ENCODE assay signal across 11 cellular contexts in genomic region chr22:20510811-20511577, GRCh38. TPM values are rescaled to one million over a fixed set of nuclear protein-coding genes. Genes with fewer than 3 reads are reported as not detected.
A peak's percentile ranks its signal among the peaks of the same experiment; 100 is the strongest.
DNase-seq lines count a peak whose midpoint lies in the region; ATAC-seq and TF ChIP-seq lines count a peak whose summit lies in the region.
"Had no signal": no experiment of that assay in that cellular context is flagged by ENCODE, and none has a peak within 500 bp of the region (broad histone marks: within the 10 kb centered on the region; RNA-seq: fewer than 3 reads in every experiment).

No MANE protein-coding gene starts in this region.

- H3K27ac ChIP-seq in subcutaneous abdominal adipose tissue (ENCODE audit: low read depth, low read length), result peak overlapping the region; percentile 94
- H3K27ac ChIP-seq in effector memory CD4-positive, alpha-beta T cell (ENCODE audit: insufficient read depth, low read length, poor library complexity, severe bottlenecking), result no peak overlapping the region

- H3K36me3 Mint-ChIP-seq in activated T-cell treated with anti-CD3 and anti-CD28 coated beads, Interleukin-2, amount 50 U/mL, for 24 hours (ENCODE audit: low read depth), result peaks cover 69% of the 10 kb centered on the region
- peaks cover 47% of the 10 kb centered on the region for H3K36me3 Mint-ChIP-seq in activated CD8-positive, alpha-beta T cell treated with anti-CD3 and anti-CD28 coated beads for 36 hours (ENCODE audit: low read depth)

- peak overlapping the region; percentile 98 for H3K27ac Mint-ChIP-seq in activated T-cell treated with anti-CD3 and anti-CD28 coated beads, Interleukin-2, amount 50 U/mL, for 24 hours
- peak overlapping the region; percentile 53 for H3K27ac Mint-ChIP-seq in activated CD8-positive, alpha-beta T cell treated with anti-CD3 and anti-CD28 coated beads for 36 hours

- no peaks in the 10 kb centered on the region for H3K27me3 ChIP-seq in subcutaneous abdominal adipose tissue (ENCODE audit: control insufficient read depth in 5 of 5, insufficient read depth in 4 of 5, low read length in 5 of 5)
- H3K27me3 ChIP-seq in effector memory CD4-positive, alpha-beta T cell (replicated peaks; ENCODE audit: control insufficient read depth, insufficient read depth, low read length, poor library complexity, severe bottlenecking), result no peaks in the 10 kb centered on the region

- no peaks in the 10 kb centered on the region for H3K9me3 ChIP-seq in subcutaneous abdominal adipose tissue (ENCODE audit: control insufficient read depth in 5 of 5, low read length in 5 of 5)
- H3K9me3 ChIP-seq in effector memory CD4-positive, alpha-beta T cell (ENCODE audit: control insufficient read depth, low read length), result no peaks in the 10 kb centered on the region

- ATAC-seq in activated CD8-positive, alpha-beta T cell treated with anti-CD3 and anti-CD28 coated beads for 36 hours, result no peak
- no peak for ATAC-seq in GM21786 (IDR thresholded peaks at IDR 0.05; ENCODE audit: unreplicated experiment)
- ATAC-seq: left cardiac atrium had no signal

- intact Hi-C loops in activated CD8-positive, alpha-beta T cell treated with anti-CD3 and anti-CD28 coated beads for 36 hours (cut with micrococcal nuclease), result no loop called here

- CTCF ChIA-PET in activated CD8-positive, alpha-beta T cell treated with anti-CD3 and anti-CD28 coated beads for 36 hours (lab: Charles Lee), result interaction anchor here (1.4 to 4.3 kb wide), 2 partner anchors 41 to 53 kb away, joined by 4 to 25 read pairs; no protein-coding TSS in a partner anchor

- peaks cover 78% of the 10 kb centered on the region for H3K4me1 Mint-ChIP-seq in activated T-cell treated with anti-CD3 and anti-CD28 coated beads, Interleukin-2, amount 50 U/mL, for 24 hours (ENCODE audit: low read depth)
- H3K4me1 Mint-ChIP-seq in activated CD8-positive, alpha-beta T cell treated with anti-CD3 and anti-CD28 coated beads for 36 hours (ENCODE audit: low read depth), result peaks cover 67% of the 10 kb centered on the region

- H3K9ac ChIP-seq in subcutaneous abdominal adipose tissue (ENCODE audit: low read length in 5 of 5), result peak overlapping the region in 3 of 5 donors; percentile 53 to 75 (median 59)

- no peak for TF ChIP-seq CTCF in activated CD8-positive, alpha-beta T cell treated with anti-CD3 and anti-CD28 coated beads for 36 hours (IDR thresholded peaks at IDR 0.05)

- H3K9me3 Mint-ChIP-seq in activated T-cell treated with anti-CD3 and anti-CD28 coated beads, Interleukin-2, amount 50 U/mL, for 24 hours, result no peaks in the 10 kb centered on the region
- no peaks in the 10 kb centered on the region for H3K9me3 Mint-ChIP-seq in activated CD8-positive, alpha-beta T cell treated with anti-CD3 and anti-CD28 coated beads for 36 hours

- DNase-seq in activated T-cell treated with anti-CD3 and anti-CD28 coated beads, Interleukin-2, amount 50 U/mL, for 24 hours, result no peak
- DNase-seq in activated T-cell treated with anti-CD3 and anti-CD28 coated beads for 4 hours, result no peak
- DNase-seq in activated CD8-positive, alpha-beta T cell treated with anti-CD3 and anti-CD28 coated beads for 36 hours, result no peak
- peak; percentile 52 for DNase-seq in kidney tubule cell (ENCODE audit: low spot score)
- no peak for DNase-seq in occipital lobe (lab: John Stamatoyannopoulos, UW)
- DNase-seq in effector memory CD4-positive, alpha-beta T cell, result no peak
- DNase-seq: activated effector memory CD4-positive, alpha-beta T cell treated with Interleukin-2 at 50 U/mL for 16 hours; left cardiac atrium; NCI-H2171 treated with DMSO at 0.1 percent for 48 hours had no signal

- no peaks in the 10 kb centered on the region for H3K27me3 Mint-ChIP-seq in activated T-cell treated with anti-CD3 and anti-CD28 coated beads, Interleukin-2, amount 50 U/mL, for 24 hours
- no peaks in the 10 kb centered on the region for H3K27me3 Mint-ChIP-seq in activated CD8-positive, alpha-beta T cell treated with anti-CD3 and anti-CD28 coated beads for 36 hours

- H3K36me3 ChIP-seq in subcutaneous abdominal adipose tissue (ENCODE audit: control insufficient read depth in 5 of 5, insufficient read depth in 5 of 5, low read length in 5 of 5), result peaks cover 0 to 6% (median 5%) of the 10 kb centered on the region in 5 donors
- H3K36me3 ChIP-seq in effector memory CD4-positive, alpha-beta T cell (ENCODE audit: control insufficient read depth, insufficient read depth, low read length), result peaks cover 15% of the 10 kb centered on the region

- peak overlapping the region; percentile 96 for H3K4me3 Mint-ChIP-seq in activated T-cell treated with anti-CD3 and anti-CD28 coated beads, Interleukin-2, amount 50 U/mL, for 24 hours
- H3K4me3 Mint-ChIP-seq in activated CD8-positive, alpha-beta T cell treated with anti-CD3 and anti-CD28 coated beads for 36 hours, result peak overlapping the region; percentile 12

- H3K4me3 ChIP-seq in subcutaneous abdominal adipose tissue (ENCODE audit: low read depth in 1 of 5, low read length in 5 of 5), result no peak overlapping the region
- H3K4me3 ChIP-seq in effector memory CD4-positive, alpha-beta T cell (ENCODE audit: insufficient read depth, low read depth, low read length, poor library complexity, severe bottlenecking), result no peak overlapping the region

- H3K4me1 ChIP-seq in subcutaneous abdominal adipose tissue (ENCODE audit: control insufficient read depth in 5 of 5, insufficient read depth in 5 of 5, low read length in 5 of 5), result peaks cover 20 to 66% (median 53%) of the 10 kb centered on the region in 5 donors
- H3K4me1 ChIP-seq in effector memory CD4-positive, alpha-beta T cell (ENCODE audit: control insufficient read depth, insufficient read depth, low read length, poor library complexity, severe bottlenecking), result peaks cover 30% of the 10 kb centered on the region

- POLR2A ChIA-PET in activated CD8-positive, alpha-beta T cell treated with anti-CD3 and anti-CD28 coated beads for 36 hours (lab: Charles Lee), result interaction anchor here (0.6 to 5.2 kb wide), 6 partner anchors 9 to 55 kb away, joined by 3 to 86 read pairs (median 4); no protein-coding TSS in a partner anchor

RNA-seq across cellular contexts. Expression of gene MED15, which starts 3.6 kb away (rescaled TPM):
- 100 to 1,000 TPM; 110 to 118 TPM for total RNA-seq in activated CD8-positive, alpha-beta T cell treated with anti-CD3 and anti-CD28 coated beads for 36 hours
- 11.9 TPM for total RNA-seq in occipital lobe

RNA-seq across cellular contexts. Expression of gene KLHL22, which starts 15.4 kb away (rescaled TPM):
- 10 to 100 TPM; 16.3 to 17.9 TPM for total RNA-seq in activated CD8-positive, alpha-beta T cell treated with anti-CD3 and anti-CD28 coated beads for 36 hours
- total RNA-seq in occipital lobe, result 43.7 TPM
